In genomic region chr3:12175844-12176453, GRCh38 we compare ENCODE assay signal across 1 cellular context.
TF ChIP-seq lines count a peak whose summit lies in the region.

No MANE protein-coding gene starts in this region.

TF ChIP-seq in H1, 55 proteins besides CTCF, POLR2A, EP300 and RAD21 (continued from another document):
- TF ChIP-seq CHD7 (IDR thresholded peaks at IDR 0.05; ENCODE audit: insufficient replicate concordance, low read length) (no peak), MAFK (IDR thresholded peaks at IDR 0.05; ENCODE audit: low read depth, low read length) (no peak), TAF7 (optimal IDR thresholded peaks at IDR 0.05; ENCODE audit: borderline replicate concordance, low read depth, low read length) (no peak), RXRA (IDR thresholded peaks at IDR 0.05; ENCODE audit: insufficient read depth, low read depth, low read length) (no peak), TBP (IDR thresholded peaks at IDR 0.05; ENCODE audit: low read depth, low read length) (no peak), BACH1 (IDR thresholded peaks at IDR 0.05; ENCODE audit: low read length) (no peak), CHD1 (IDR thresholded peaks at IDR 0.05; ENCODE audit: low read depth, low read length) (no peak), SIX5 (IDR thresholded peaks at IDR 0.05; ENCODE audit: low read depth, low read length) (no peak), E2F6 (IDR thresholded peaks at IDR 0.05) (no peak), EZH2 (IDR thresholded peaks at IDR 0.05; ENCODE audit: low read depth, low read length, severe bottlenecking) (no peak), RFX5 (IDR thresholded peaks at IDR 0.05; ENCODE audit: borderline replicate concordance, low read depth, low read length) (no peak)
